26 cellular contexts compared by ENCODE assay signal in the genomic region with DNA sequence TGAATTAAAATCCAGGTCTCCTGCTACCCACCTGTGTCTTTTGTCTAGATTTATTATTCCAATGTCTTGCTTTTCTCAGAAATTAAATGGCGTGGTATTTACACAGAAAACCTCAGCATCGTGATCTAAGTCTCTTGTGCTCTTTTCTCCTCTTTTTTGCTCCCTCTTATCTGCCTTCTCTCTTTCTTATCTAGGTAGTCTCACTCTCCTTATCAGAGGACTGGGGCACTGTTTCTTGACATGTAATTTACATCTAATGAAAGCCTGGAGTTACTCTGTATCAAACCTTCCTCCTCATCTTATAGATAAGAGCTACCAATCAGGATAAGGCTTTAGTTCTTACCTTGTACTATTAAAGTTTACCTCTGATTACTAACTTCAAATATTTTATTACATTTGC.
"Had no signal": no experiment of that assay in that cellular context is flagged by ENCODE, and none has a peak within 500 bp of the region (broad histone marks: within the 10 kb centered on the region; RNA-seq: fewer than 3 reads in every experiment).

No MANE protein-coding gene starts in this region.

- H3K27me3 Mint-ChIP-seq: natural killer cell treated with Interleukin-12 subunit alpha and Interleukin-12 subunit beta and Interleukin-15 and Interleukin-18, amount 100 ng/mL, for 72 hours; stimulated activated naive B cell treated with anti-CD40 and anti-IgM and Interleukin-4, amounts not matched to agents 10 μg/mL and 1 μg/mL and 100 μg/mL, for 72 hours; stimulated activated naive CD8-positive, alpha-beta T cell treated with anti-CD3 and anti-CD28 coated beads, Interleukin-15, Interleukin-2, amounts not matched to agents 100 ng/mL and 50 ng/mL, for 24 hours had no signal

- H3K4me3 ChIP-seq: pancreas, prostate gland, right lobe of liver, sigmoid colon, stomach, thoracic aorta, thyroid gland, tibial nerve, upper lobe of left lung, vagina had no signal

- H3K36me3 Mint-ChIP-seq: natural killer cell treated with Interleukin-12 subunit alpha and Interleukin-12 subunit beta and Interleukin-15 and Interleukin-18, amount 100 ng/mL, for 72 hours; stimulated activated effector memory CD8-positive, alpha-beta T cell treated with anti-CD3 and anti-CD28 coated beads, Interleukin-12 subunit alpha, Interleukin-12 subunit beta, amount 100 ng/mL, for 72 hours; stimulated activated naive B cell treated with anti-CD40 and anti-IgM and Interleukin-4, amounts not matched to agents 10 μg/mL and 1 μg/mL and 100 μg/mL, for 72 hours had no signal

- H3K27ac ChIP-seq: neutrophil, pancreas, prostate gland, right lobe of liver, sigmoid colon, stomach, thoracic aorta, thyroid gland, tibial nerve, upper lobe of left lung, vagina had no signal

- H3K4me3 Mint-ChIP-seq: natural killer cell treated with Interleukin-12 subunit alpha and Interleukin-12 subunit beta and Interleukin-15 and Interleukin-18, amount 100 ng/mL, for 72 hours; nephron progenitor cell; neural crest cell; stimulated activated effector memory CD8-positive, alpha-beta T cell treated with anti-CD3 and anti-CD28 coated beads, Interleukin-12 subunit alpha, Interleukin-12 subunit beta, amount 100 ng/mL, for 72 hours; stimulated activated naive B cell treated with anti-CD40 and anti-IgM and Interleukin-4, amounts not matched to agents 10 μg/mL and 1 μg/mL and 100 μg/mL, for 72 hours; stimulated activated naive CD8-positive, alpha-beta T cell treated with anti-CD3 and anti-CD28 coated beads, Interleukin-15, Interleukin-2, amounts not matched to agents 100 ng/mL and 50 ng/mL, for 24 hours had no signal

- H3K9me3 Mint-ChIP-seq: nephron progenitor cell; neural crest cell; stimulated activated naive B cell treated with anti-CD40 and anti-IgM and Interleukin-4, amounts not matched to agents 10 μg/mL and 1 μg/mL and 100 μg/mL, for 72 hours; stimulated activated naive CD8-positive, alpha-beta T cell treated with anti-CD3 and anti-CD28 coated beads, Interleukin-15, Interleukin-2, amounts not matched to agents 100 ng/mL and 50 ng/mL, for 24 hours had no signal

- H3K4me1 ChIP-seq: pancreas, prostate gland, right lobe of liver, sigmoid colon, stomach, thyroid gland, tibial nerve, upper lobe of left lung, vagina had no signal

- ATAC-seq: natural killer cell treated with Interleukin-12 subunit alpha and Interleukin-12 subunit beta and Interleukin-15 and Interleukin-18, amount 100 ng/mL, for 72 hours; pancreas; right cardiac atrium; right lobe of liver; stimulated activated effector memory CD8-positive, alpha-beta T cell treated with anti-CD3 and anti-CD28 coated beads, Interleukin-12 subunit alpha, Interleukin-12 subunit beta, amount 100 ng/mL, for 72 hours; stimulated activated naive B cell treated with anti-CD40 and anti-IgM and Interleukin-4, amounts not matched to agents 10 μg/mL and 1 μg/mL and 100 μg/mL, for 72 hours had no signal

- H3K36me3 ChIP-seq: neutrophil, pancreas, prostate gland, right lobe of liver, sigmoid colon, stomach, thoracic aorta, thyroid gland, tibial nerve, upper lobe of left lung, vagina had no signal

- DNase-seq: nephron progenitor cell; nucleus accumbens; pancreas; right cardiac atrium; right lobe of liver; sigmoid colon; small intestine; stimulated activated CD4-positive, alpha-beta T cell treated with anti-CD3 and anti-CD28 coated beads, Interleukin-15, amount 100 ng/mL, for 24 hours; stimulated activated CD4-positive, alpha-beta T cell treated with anti-CD3 and anti-CD28 coated beads, Interleukin-2, amount 100 ng/mL, for 24 hours; stimulated activated CD4-positive, alpha-beta T cell treated with anti-CD3 and anti-CD28 coated beads, Interleukin-2, amount 100 ng/mL, for 48 hours; stimulated activated CD4-positive, alpha-beta T cell treated with anti-CD3 and anti-CD28 coated beads, Interleukin-4, amount 100 ng/mL, for 24 hours; stimulated activated naive B cell treated with anti-CD40 and anti-IgM and Interleukin-4, amounts not matched to agents 10 μg/mL and 1 μg/mL and 100 μg/mL, for 72 hours; stimulated activated naive CD4-positive, alpha-beta T cell treated with Interleukin-2 at 50 U/mL for 16 hours; stomach; thyroid gland; trophoblast cell; upper lobe of left lung had no signal

- H3K4me1 Mint-ChIP-seq: nephron progenitor cell; neural crest cell; stimulated activated effector memory CD8-positive, alpha-beta T cell treated with anti-CD3 and anti-CD28 coated beads, Interleukin-12 subunit alpha, Interleukin-12 subunit beta, amount 100 ng/mL, for 72 hours; stimulated activated naive B cell treated with anti-CD40 and anti-IgM and Interleukin-4, amounts not matched to agents 10 μg/mL and 1 μg/mL and 100 μg/mL, for 72 hours had no signal

- H3K27me3 ChIP-seq: neutrophil, pancreas, right lobe of liver, sigmoid colon, stomach, thyroid gland, tibial nerve, upper lobe of left lung, vagina had no signal

- H3K27ac Mint-ChIP-seq: natural killer cell treated with Interleukin-12 subunit alpha and Interleukin-12 subunit beta and Interleukin-15 and Interleukin-18, amount 100 ng/mL, for 72 hours; nephron progenitor cell; stimulated activated effector memory CD8-positive, alpha-beta T cell treated with anti-CD3 and anti-CD28 coated beads, Interleukin-12 subunit alpha, Interleukin-12 subunit beta, amount 100 ng/mL, for 72 hours; stimulated activated naive B cell treated with anti-CD40 and anti-IgM and Interleukin-4, amounts not matched to agents 10 μg/mL and 1 μg/mL and 100 μg/mL, for 72 hours; stimulated activated naive CD8-positive, alpha-beta T cell treated with anti-CD3 and anti-CD28 coated beads, Interleukin-15, Interleukin-2, amounts not matched to agents 100 ng/mL and 50 ng/mL, for 24 hours had no signal

- H3K9me3 ChIP-seq: neutrophil, pancreas, prostate gland, right lobe of liver, sigmoid colon, stomach, thoracic aorta, thyroid gland, tibial nerve, upper lobe of left lung, vagina had no signal
